ENCODE assay signal across 8 cellular contexts in the genomic region with DNA sequence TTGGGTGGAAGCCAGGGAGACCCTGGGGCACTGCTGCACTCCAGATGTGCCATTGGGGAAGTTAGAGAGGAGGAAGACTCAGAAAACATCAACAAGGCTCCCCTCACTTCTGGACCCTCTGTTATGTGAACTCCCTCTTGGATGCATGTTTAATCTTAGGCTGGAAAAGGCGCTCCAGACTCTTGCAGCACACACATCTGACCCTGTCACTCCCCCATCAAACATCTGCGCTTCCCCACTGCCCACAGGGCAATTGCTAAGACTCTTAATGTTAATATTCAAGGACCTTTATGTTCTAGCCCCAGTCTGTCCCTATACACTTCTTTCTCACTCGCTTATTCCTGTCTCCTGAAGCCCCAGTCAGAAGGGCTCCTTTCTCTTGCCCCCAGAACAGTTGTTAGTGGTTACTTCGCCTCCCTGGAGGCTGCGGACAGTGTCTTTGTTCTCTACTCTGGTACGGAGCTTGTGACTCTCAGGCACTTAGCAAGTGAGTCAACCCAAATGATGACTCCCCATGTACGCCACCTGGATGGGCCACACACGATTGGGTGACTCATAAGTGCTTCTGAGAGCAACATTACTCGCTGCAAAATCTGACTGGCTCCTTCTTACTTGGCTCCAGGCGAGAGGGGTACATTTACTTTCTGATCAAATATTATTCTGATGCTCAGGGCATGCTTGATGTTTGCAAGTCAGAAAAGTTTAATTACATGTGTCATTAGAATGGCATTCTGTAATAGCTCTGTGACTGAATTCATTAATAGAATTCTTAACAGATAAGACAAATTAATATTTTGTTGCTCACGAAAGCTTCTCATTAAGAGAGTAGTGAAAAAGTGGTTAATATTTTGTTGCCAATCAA.
DNase-seq lines count a peak whose midpoint lies in the region; ATAC-seq and TF ChIP-seq lines count a peak whose summit lies in the region.

No MANE protein-coding gene starts in this region.

- no peak overlapping the region for H3K4me3 ChIP-seq in BE2C (ENCODE audit: low read depth, low read length)
- no peak overlapping the region for H3K4me3 ChIP-seq in left ventricle myocardium inferior
- H3K4me3 ChIP-seq in heart right ventricle = no peak overlapping the region

- WGBS in heart right ventricle, 2 donors = 75 to 77% methylated on average over 11 of the region's 11 CpGs

- DNase-seq in BE2C = peak; percentile 52
- DNase-seq in T-cell = no peak
- DNase-seq in hepatic stellate cell (ENCODE audit: low spot score) = peak; percentile 27
- DNase-seq in left ventricle myocardium inferior = no peak
- DNase-seq in heart right ventricle = no peak

- CTCF ChIA-PET in T-cell (lab: Charles Lee) = interaction anchor here in 1 of 2 donors (0.7 kb wide), 1 partner anchor 426 kb away, joined by 10 read pairs; no protein-coding TSS in a partner anchor

- POLR2A ChIA-PET in T-cell (lab: Charles Lee) = no interaction called here

- no peaks in the 10 kb centered on the region for H3K27me3 Mint-ChIP-seq in T-cell
- no peaks in the 10 kb centered on the region for H3K27me3 Mint-ChIP-seq in stimulated activated naive CD8-positive, alpha-beta T cell treated with anti-CD3 and anti-CD28 coated beads, Interleukin-15, Interleukin-2, amounts not matched to agents 100 ng/mL and 50 ng/mL, for 24 hours

- ATAC-seq in HG02571 (IDR thresholded peaks at IDR 0.05; ENCODE audit: unreplicated experiment) (peak; percentile 44), T-cell (replicated peaks in 1 of 4) (no peak), GM21367 (IDR thresholded peaks at IDR 0.05; ENCODE audit: unreplicated experiment) (no peak), heart right ventricle (no peak)

- no peaks in the 10 kb centered on the region for H3K27me3 ChIP-seq in BE2C
- no peaks in the 10 kb centered on the region for H3K27me3 ChIP-seq in left ventricle myocardium inferior (ENCODE audit: low read depth)
- H3K27me3 ChIP-seq in heart right ventricle = no peaks in the 10 kb centered on the region

- H3K27ac ChIP-seq in left ventricle myocardium inferior (replicated peaks) (no peak overlapping the region), heart right ventricle (no peak overlapping the region)

- H3K4me3 Mint-ChIP-seq in T-cell = no peak overlapping the region
- H3K4me3 Mint-ChIP-seq in stimulated activated naive CD8-positive, alpha-beta T cell treated with anti-CD3 and anti-CD28 coated beads, Interleukin-15, Interleukin-2, amounts not matched to agents 100 ng/mL and 50 ng/mL, for 24 hours = no peak overlapping the region

- peak overlapping the region; percentile 25 to 49 for H3K27ac Mint-ChIP-seq in T-cell
- H3K27ac Mint-ChIP-seq in stimulated activated naive CD8-positive, alpha-beta T cell treated with anti-CD3 and anti-CD28 coated beads, Interleukin-15, Interleukin-2, amounts not matched to agents 100 ng/mL and 50 ng/mL, for 24 hours = peak overlapping the region; percentile 4

- intact Hi-C loops in left ventricle myocardium inferior (cut with micrococcal nuclease) = no loop called here
- intact Hi-C loops in heart right ventricle (cut with DNase I) = loop anchor here in 7 of 10 donors (5.0 to 10.0 kb wide), 4 partner anchors 121 to 133 kb away; no protein-coding TSS in a partner anchor

- H3K4me1 ChIP-seq in BE2C = peaks cover 26% of the 10 kb centered on the region
- H3K4me1 ChIP-seq in left ventricle myocardium inferior = peaks cover 3% of the 10 kb centered on the region
- peaks cover 0 to 25% (median 7%) of the 10 kb centered on the region in 9 donors for H3K4me1 ChIP-seq in heart right ventricle

- H3K36me3 Mint-ChIP-seq in T-cell = no peaks in the 10 kb centered on the region
- H3K36me3 Mint-ChIP-seq in stimulated activated naive CD8-positive, alpha-beta T cell treated with anti-CD3 and anti-CD28 coated beads, Interleukin-15, Interleukin-2, amounts not matched to agents 100 ng/mL and 50 ng/mL, for 24 hours (ENCODE audit: low read depth) = no peaks in the 10 kb centered on the region

- TF ChIP-seq CTCF in BE2C (IDR thresholded peaks at IDR 0.05; ENCODE audit: low read depth, low read length) (no peak), left ventricle myocardium inferior (IDR thresholded peaks at IDR 0.05; ENCODE audit: borderline replicate concordance) (no peak), heart right ventricle (IDR thresholded peaks at IDR 0.05) (no peak)

- H3K36me3 ChIP-seq in BE2C (no peaks in the 10 kb centered on the region), left ventricle myocardium inferior (no peaks in the 10 kb centered on the region), heart right ventricle (no peaks in the 10 kb centered on the region)

- no peaks in the 10 kb centered on the region for H3K9me3 Mint-ChIP-seq in T-cell
- H3K9me3 Mint-ChIP-seq in stimulated activated naive CD8-positive, alpha-beta T cell treated with anti-CD3 and anti-CD28 coated beads, Interleukin-15, Interleukin-2, amounts not matched to agents 100 ng/mL and 50 ng/mL, for 24 hours = no peaks in the 10 kb centered on the region

- H3K9me3 ChIP-seq in BE2C (no peaks in the 10 kb centered on the region), left ventricle myocardium inferior (replicated peaks) (no peaks in the 10 kb centered on the region), heart right ventricle (no peaks in the 10 kb centered on the region)

- H3K4me1 Mint-ChIP-seq in T-cell = peaks cover 14 to 18% (median 15%) of the 10 kb centered on the region in 3 donors
- H3K4me1 Mint-ChIP-seq in stimulated activated naive CD8-positive, alpha-beta T cell treated with anti-CD3 and anti-CD28 coated beads, Interleukin-15, Interleukin-2, amounts not matched to agents 100 ng/mL and 50 ng/mL, for 24 hours (ENCODE audit: low read depth) = peaks cover 11% of the 10 kb centered on the region

Comparison
In these comparisons a context has a peak if more than half of its experiments do, and no peak if none do; other contexts are left out.
1. DNase-seq: peak in BE2C (single experiment) and hepatic stellate cell (single experiment); none in T-cell (0 of 34), left ventricle myocardium inferior (single experiment) and heart right ventricle (0 of 2).